In genomic region chr1:160397651-160398050, GRCh38 we compare ENCODE assay signal across 28 cellular contexts. TPM values are rescaled to one million over a fixed set of nuclear protein-coding genes. Genes with fewer than 3 reads are reported as not detected.
"Had no signal": no experiment of that assay in that cellular context is flagged by ENCODE, and none has a peak within 500 bp of the region (broad histone marks: within the 10 kb centered on the region; RNA-seq: fewer than 3 reads in every experiment).

No MANE protein-coding gene starts in this region.

- H3K9me3 ChIP-seq: Peyer's patch, SJSA1, SK-N-SH had no signal

- H3K9ac ChIP-seq: SK-N-SH had no signal

- H3K9me3 Mint-ChIP-seq: activated CD4-positive, alpha-beta memory T cell treated with anti-CD3 and anti-CD28 coated beads for 36 hours; activated naive CD8-positive, alpha-beta T cell treated with anti-CD3 and anti-CD28 coated beads for 36 hours; T-helper 1 cell treated with Interleukin-12 subunit alpha and Interleukin-12 subunit beta and Interleukin-4 antibody, amounts not matched to agents 30 μg/mL and 1 μg/mL, for 36 hours; T-helper 2 cell treated with Interferon-gamma antibody and Interleukin-4, amounts not matched to agents 5 μg/mL and 100 μg/mL, for 36 hours had no signal

- H3K27ac ChIP-seq: brain microvascular endothelial cell, SJSA1 had no signal

- H3K4me2 ChIP-seq: SK-N-SH had no signal

- H3K36me3 Mint-ChIP-seq: activated CD4-positive, alpha-beta memory T cell treated with anti-CD3 and anti-CD28 coated beads for 36 hours; activated naive CD8-positive, alpha-beta T cell treated with anti-CD3 and anti-CD28 coated beads for 36 hours; WTC11 had no signal

- H3K4me3 ChIP-seq: Peyer's patch, SJSA1 had no signal

- H3K27ac Mint-ChIP-seq: activated CD4-positive, alpha-beta memory T cell treated with anti-CD3 and anti-CD28 coated beads for 36 hours; activated CD4-positive, alpha-beta T cell treated with anti-CD3 and anti-CD28 coated beads for 36 hours; activated naive CD8-positive, alpha-beta T cell treated with anti-CD3 and anti-CD28 coated beads for 36 hours; T-helper 1 cell treated with Interleukin-12 subunit alpha and Interleukin-12 subunit beta and Interleukin-4 antibody, amounts not matched to agents 30 μg/mL and 1 μg/mL, for 36 hours; T-helper 2 cell treated with Interferon-gamma antibody and Interleukin-4, amounts not matched to agents 5 μg/mL and 100 μg/mL, for 36 hours; WTC11 had no signal

- H3K4me1 Mint-ChIP-seq: activated CD4-positive, alpha-beta T cell treated with anti-CD3 and anti-CD28 coated beads for 36 hours had no signal

- H3K36me3 ChIP-seq: brain microvascular endothelial cell, Peyer's patch had no signal

- H3K4me3 Mint-ChIP-seq: activated CD4-positive, alpha-beta memory T cell treated with anti-CD3 and anti-CD28 coated beads for 36 hours; activated CD4-positive, alpha-beta T cell treated with anti-CD3 and anti-CD28 coated beads for 36 hours; activated naive CD8-positive, alpha-beta T cell treated with anti-CD3 and anti-CD28 coated beads for 36 hours; T-helper 1 cell treated with Interleukin-12 subunit alpha and Interleukin-12 subunit beta and Interleukin-4 antibody, amounts not matched to agents 30 μg/mL and 1 μg/mL, for 36 hours; T-helper 2 cell treated with Interferon-gamma antibody and Interleukin-4, amounts not matched to agents 5 μg/mL and 100 μg/mL, for 36 hours; WTC11 had no signal

- ATAC-seq: activated CD4-positive, alpha-beta T cell treated with anti-CD3 and anti-CD28 coated beads for 36 hours; activated CD4-positive, CD25-positive, alpha-beta regulatory T cell treated with anti-CD3 and anti-CD28 coated beads, Interleukin-2, amount 50 U/mL, for 24 hours; PC-3; WTC11 had no signal

- H3K27me3 ChIP-seq: Peyer's patch, SJSA1 had no signal

- DNase-seq: activated CD4-positive, alpha-beta memory T cell treated with anti-CD3 and anti-CD28 coated beads for 36 hours; activated CD4-positive, alpha-beta T cell treated with anti-CD3 and anti-CD28 coated beads for 36 hours; activated CD4-positive, alpha-beta T cell treated with anti-CD3 and anti-CD28 coated beads, Interleukin-2, amount 50 U/mL, for 1 hour; activated CD8-positive, alpha-beta memory T cell treated with anti-CD3 and anti-CD28 coated beads, Interleukin-2, amount 50 U/mL, for 48 hours; activated effector memory CD4-positive, alpha-beta T cell treated with Interleukin-2 at 50 U/mL for 16 hours; activated naive CD4-positive, alpha-beta T cell treated with anti-CD3 and anti-CD28 coated beads, Interleukin-2, amount 50 U/mL, for 16 hours; activated naive CD8-positive, alpha-beta T cell treated with anti-CD3 and anti-CD28 coated beads for 36 hours; amniotic stem cell; aorta; brain microvascular endothelial cell; NCI-H1105; NCI-H1417 treated with DMSO at 0.1 percent for 48 hours; NCI-H1694; NCI-H2029; NCI-H345; NCI-H526; NCI-H748 treated with DMSO at 0.1 percent for 48 hours; NK-92 treated with Interleukin-12 subunit alpha and Interleukin-12 subunit beta, amount 100 ng/mL, for 24 hours; PC-3; Peyer's patch; RPMI8226; SHP77 treated with DMSO at 0.1 percent for 48 hours; SK-N-SH had no signal

RNA-seq across cellular contexts. Expression of gene VANGL2, which starts 2.7 kb away (rescaled TPM):
- total RNA-seq: activated CD4-positive, alpha-beta memory T cell treated with anti-CD3 and anti-CD28 coated beads for 36 hours had no signal

RNA-seq across cellular contexts. Expression of gene NHLH1, which starts 30.8 kb away (rescaled TPM):
- total RNA-seq: PC-3 had no signal
- polyA plus RNA-seq: aorta had no signal
